Comparison of ENCODE assay signal across 8 cellular contexts in the genomic region with DNA sequence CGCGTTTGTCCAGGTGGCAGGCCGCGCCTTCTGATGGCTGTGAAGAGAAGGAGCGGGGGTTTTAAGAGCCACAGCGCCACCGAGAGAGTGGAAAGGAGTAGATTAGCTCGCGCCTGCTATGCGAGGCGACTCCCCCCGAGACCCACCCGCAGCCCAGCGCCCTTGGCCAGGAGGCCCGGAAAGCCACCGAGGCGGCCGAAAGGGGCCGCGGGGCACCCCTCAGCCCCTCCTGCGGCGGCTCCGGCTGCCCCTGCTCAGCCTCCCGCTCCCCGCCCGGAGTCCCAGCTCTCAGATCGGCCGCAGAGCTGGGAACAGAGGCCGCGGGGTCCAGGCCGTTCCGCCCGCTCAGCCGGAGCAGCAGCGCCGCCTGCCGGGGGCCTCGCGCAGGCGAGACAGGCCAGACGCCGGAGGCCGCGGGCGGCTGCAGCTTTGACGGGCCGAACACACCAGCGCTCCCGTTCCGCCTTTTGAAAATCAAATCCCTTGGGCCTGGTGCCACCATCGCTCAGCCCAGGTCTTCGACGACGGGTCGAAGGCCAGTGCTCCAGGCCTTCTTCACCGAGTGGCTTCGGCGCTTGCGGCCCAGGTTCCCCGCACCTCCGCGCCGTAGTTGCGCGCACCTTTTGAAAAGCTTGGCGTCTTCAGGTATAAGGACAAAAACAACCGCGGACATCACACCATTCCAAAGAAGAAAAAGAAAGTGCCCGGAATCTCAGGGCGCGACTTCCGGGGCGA. TPM values are rescaled to one million over a fixed set of nuclear protein-coding genes. Genes with fewer than 3 reads are reported as not detected.
A peak's percentile ranks its signal among the peaks of the same experiment; 100 is the strongest.
DNase-seq lines count a peak whose midpoint lies in the region; ATAC-seq lines count a peak whose summit lies in the region.

No MANE protein-coding gene starts in this region.

- intact Hi-C loops in left ventricle myocardium superior (cut with micrococcal nuclease) = no loop called here

- peak; percentile 88 for ATAC-seq in GM21381 (IDR thresholded peaks at IDR 0.05; ENCODE audit: unreplicated experiment)
- peak; percentile 99 for ATAC-seq in left ventricle myocardium superior

- H3K4me1 Mint-ChIP-seq in activated naive CD8-positive, alpha-beta T cell treated with anti-CD3 and anti-CD28 coated beads for 36 hours = peaks cover 9% of the 10 kb centered on the region

- H3K27ac Mint-ChIP-seq in activated naive CD8-positive, alpha-beta T cell treated with anti-CD3 and anti-CD28 coated beads for 36 hours = no peak overlapping the region

- H3K4me3 Mint-ChIP-seq in activated naive CD8-positive, alpha-beta T cell treated with anti-CD3 and anti-CD28 coated beads for 36 hours = peak overlapping the region; percentile 62

- H3K27me3 Mint-ChIP-seq in activated naive CD8-positive, alpha-beta T cell treated with anti-CD3 and anti-CD28 coated beads for 36 hours = peaks cover 79% of the 10 kb centered on the region

- H3K36me3 Mint-ChIP-seq in activated naive CD8-positive, alpha-beta T cell treated with anti-CD3 and anti-CD28 coated beads for 36 hours = no peaks in the 10 kb centered on the region

- DNase-seq in DMS153 (lab: John Stamatoyannopoulos, UW) = peak; percentile 61
- DNase-seq in HuH-7.5 (ENCODE audit: low spot score) = peak; percentile 65
- DNase-seq in SHP77 (lab: John Stamatoyannopoulos, UW) = peak; percentile 60 to 87
- peak; percentile 82 for DNase-seq in activated naive CD8-positive, alpha-beta T cell treated with anti-CD3 and anti-CD28 coated beads for 36 hours
- DNase-seq in left ventricle myocardium superior = peak; percentile 85
- peak; percentile 13 for DNase-seq in pulmonary artery endothelial cell (ENCODE audit: low read depth, low spot score)
- no peak for DNase-seq in NCI-H1417 treated with DMSO at 0.1 percent for 48 hours (lab: John Stamatoyannopoulos, UW)

- H3K9me3 Mint-ChIP-seq in activated naive CD8-positive, alpha-beta T cell treated with anti-CD3 and anti-CD28 coated beads for 36 hours = peaks cover 4% of the 10 kb centered on the region

RNA-seq across cellular contexts. Expression of a gene that starts 15.3 kb away (rescaled TPM):
- not detected for total RNA-seq in activated naive CD8-positive, alpha-beta T cell treated with anti-CD3 and anti-CD28 coated beads for 36 hours
- total RNA-seq in left ventricle myocardium superior (not detected), pulmonary artery endothelial cell (not detected in 2 replicates)

RNA-seq across cellular contexts. Expression of a gene that starts 34.0 kb away (rescaled TPM):
- not detected for total RNA-seq in activated naive CD8-positive, alpha-beta T cell treated with anti-CD3 and anti-CD28 coated beads for 36 hours
- not detected for total RNA-seq in left ventricle myocardium superior
- not detected in 2 replicates for total RNA-seq in pulmonary artery endothelial cell

RNA-seq across cellular contexts. Expression of a gene that starts 34.7 kb away (rescaled TPM):
- not detected for total RNA-seq in activated naive CD8-positive, alpha-beta T cell treated with anti-CD3 and anti-CD28 coated beads for 36 hours
- total RNA-seq in left ventricle myocardium superior = not detected
- total RNA-seq in pulmonary artery endothelial cell = not detected in 2 replicates
